Comparison of ENCODE assay signal across 10 cellular contexts in genomic region chr3:141405581-141405980, GRCh38. TPM values are rescaled to one million over a fixed set of nuclear protein-coding genes. Genes with fewer than 3 reads are reported as not detected.
A peak's percentile ranks its signal among the peaks of the same experiment; 100 is the strongest.
DNase-seq lines count a peak whose midpoint lies in the region; ATAC-seq and TF ChIP-seq lines count a peak whose summit lies in the region.
"Had no signal": no experiment of that assay in that cellular context is flagged by ENCODE, and none has a peak within 500 bp of the region (broad histone marks: within the 10 kb centered on the region; RNA-seq: fewer than 3 reads in every experiment).

No MANE protein-coding gene starts in this region.

- intact Hi-C loops in CD8-positive, alpha-beta T cell (cut with DNase I, micrococcal nuclease) = loop anchor here in 1 of 2 experiments (10.0 kb wide), 1 partner anchor 171 kb away; the partner anchor contains the start of gene PXYLP1
- intact Hi-C loops in IMR-90 (cut with micrococcal nuclease) = no loop called here
- intact Hi-C loops in dorsolateral prefrontal cortex (cut with DNase I) = no loop called here

- 8% methylated on average over 2 of the region's 4 CpGs; no CpG with 5 or more reads in 1 of the 2 experiments for WGBS in IMR-90 (ENCODE audit: extremely low coverage in 2 of 2, insufficient read length in 1 of 2), 2 experiments
- WGBS in suprapubic skin = 93% methylated on average over 4 of the region's 4 CpGs

- H3K4me2 ChIP-seq in IMR-90 (ENCODE audit: low read depth, low read length) = peak overlapping the region; percentile 9; the same call in 1 of the 2 replicates

- H2AFZ ChIP-seq in IMR-90 (replicated peaks; ENCODE audit: low read length, poor library complexity) = no peak overlapping the region

- H3K9me3 ChIP-seq in CD8-positive, alpha-beta T cell (ENCODE audit: low read length) = no peaks in the 10 kb centered on the region
- no peaks in the 10 kb centered on the region for H3K9me3 ChIP-seq in IMR-90 (ENCODE audit: control insufficient read depth, insufficient read depth, low read length)
- no peaks in the 10 kb centered on the region for H3K9me3 ChIP-seq in suprapubic skin

- POLR2A ChIA-PET in CD8-positive, alpha-beta T cell (lab: Charles Lee) = interaction anchor here (1.0 to 5.8 kb wide), 3 partner anchors 7 to 155 kb away, joined by 3 to 72 read pairs (median 4); no protein-coding TSS in a partner anchor
- POLR2A ChIA-PET in IMR-90 (lab: Charles Lee; ENCODE audit: unreplicated experiment) = interaction anchor here (0.7 kb wide), 1 partner anchor 45 kb away, joined by 3 read pairs; no protein-coding TSS in a partner anchor

- H2BK5ac ChIP-seq in IMR-90 (ENCODE audit: low read depth, low read length, poor library complexity, severe bottlenecking) = peak overlapping the region; percentile 99

- peak overlapping the region; percentile 99 for H2AK5ac ChIP-seq in IMR-90 (ENCODE audit: low read depth, low read length)

- H3K79me1 ChIP-seq in IMR-90 (ENCODE audit: low read depth in 1 of 2, low read length in 2 of 2) = peaks cover 50 to 68% of the 10 kb centered on the region in 2 experiments

- peak overlapping the region; percentile 99 for H3K23ac ChIP-seq in IMR-90 (ENCODE audit: low read depth, low read length)

- ATAC-seq in CD8-positive, alpha-beta T cell = no peak
- ATAC-seq in IMR-90 (ENCODE audit: low read depth) (peak; percentile 7; the same call in 1 of the 2 replicates), HG03571 (IDR thresholded peaks at IDR 0.05; ENCODE audit: unreplicated experiment) (no peak)
- no peak for ATAC-seq in stimulated activated naive B cell treated with anti-CD40 and anti-IgM and Interleukin-4, amounts not matched to agents 10 μg/mL and 1 μg/mL and 100 μg/mL, for 72 hours (replicated peaks)

- peak overlapping the region; percentile 100 for H3K18ac ChIP-seq in IMR-90 (ENCODE audit: low read depth, low read length)

- peak overlapping the region; percentile 99 for H3K4ac ChIP-seq in IMR-90 (ENCODE audit: low read depth, low read length)

- H3K36me3 ChIP-seq in CD8-positive, alpha-beta T cell (ENCODE audit: insufficient read depth, low read length) = peaks cover 10% of the 10 kb centered on the region
- H3K36me3 ChIP-seq in IMR-90 (ENCODE audit: control insufficient read depth, insufficient read depth, low read length) (peaks cover 38% of the 10 kb centered on the region), suprapubic skin (peaks cover 27% of the 10 kb centered on the region)

- TF ChIP-seq POLR2A in IMR-90 (IDR thresholded peaks at IDR 0.05; ENCODE audit: low read depth, low read length) (peak; percentile 32; the same call in 1 of the 2 replicates), suprapubic skin (IDR thresholded peaks at IDR 0.05) (no peak)

- H3K4me3 ChIP-seq in CD8-positive, alpha-beta T cell (ENCODE audit: low read depth, low read length) = no peak overlapping the region
- no peak overlapping the region for H3K4me3 ChIP-seq in IMR-90 (ENCODE audit: insufficient read depth, low read depth, low read length)
- no peak overlapping the region for H3K4me3 ChIP-seq in dorsolateral prefrontal cortex
- H3K4me3 ChIP-seq in suprapubic skin = no peak overlapping the region

- no peak overlapping the region for H2AK9ac ChIP-seq in IMR-90 (replicated peaks; ENCODE audit: low read depth, low read length, poor library complexity)

- no peak for DNase-seq in CD8-positive, alpha-beta T cell
- DNase-seq in IMR-90 (peak; percentile 73), dorsolateral prefrontal cortex (no peak), suprapubic skin (ENCODE audit: low spot score in 2 of 2) (no peak), NCI-H345 (lab: John Stamatoyannopoulos, UW) (no peak)
- DNase-seq in stimulated activated naive B cell treated with anti-CD40 and anti-IgM and Interleukin-4, amounts not matched to agents 10 μg/mL and 1 μg/mL and 100 μg/mL, for 72 hours = no peak
- DNase-seq: DND-41, NCI-H1436 had no signal

- peak overlapping the region; percentile 99 for H4K8ac ChIP-seq in IMR-90 (ENCODE audit: low read depth in 2 of 2, low read length in 2 of 2)

- dilution Hi-C loops in IMR-90 (cut with HindIII; ENCODE audit: low sequenced_read_pairs, unreplicated experiment) = no loop called here

- H3K14ac ChIP-seq in IMR-90 (replicated peaks; ENCODE audit: low read depth, low read length) = peak overlapping the region; percentile 99

- no peaks in the 10 kb centered on the region for H3K9me3 Mint-ChIP-seq in CD8-positive, alpha-beta T cell
- H3K9me3 Mint-ChIP-seq in nephron = no peaks in the 10 kb centered on the region
- H3K9me3 Mint-ChIP-seq in stimulated activated naive B cell treated with anti-CD40 and anti-IgM and Interleukin-4, amounts not matched to agents 10 μg/mL and 1 μg/mL and 100 μg/mL, for 72 hours = no peaks in the 10 kb centered on the region

- H2BK120ac ChIP-seq in IMR-90 (ENCODE audit: low read depth, low read length) = peak overlapping the region; percentile 98

- no peak overlapping the region for H3K4me3 Mint-ChIP-seq in CD8-positive, alpha-beta T cell
- H3K4me3 Mint-ChIP-seq in nephron = peak overlapping the region in 1 of 3 experiments; percentile 20
- peak overlapping the region in 1 of 2 donors; percentile 14 for H3K4me3 Mint-ChIP-seq in stimulated activated naive B cell treated with anti-CD40 and anti-IgM and Interleukin-4, amounts not matched to agents 10 μg/mL and 1 μg/mL and 100 μg/mL, for 72 hours

- in situ Hi-C loops in IMR-90 (cut with MboI; ENCODE audit: low sequenced_read_pairs) = no loop called here

- H3K9me1 ChIP-seq in IMR-90 (ENCODE audit: insufficient read depth, low read length) = peaks cover 24% of the 10 kb centered on the region

- no TSS peak for BruUV-seq in IMR-90 (replicated peaks; lab: Mats Ljungman, UMichigan)

- H3K27me3 Mint-ChIP-seq in CD8-positive, alpha-beta T cell (ENCODE audit: low read depth) = no peaks in the 10 kb centered on the region
- H3K27me3 Mint-ChIP-seq in nephron (ENCODE audit: low read depth) = no peaks in the 10 kb centered on the region
- H3K27me3 Mint-ChIP-seq in stimulated activated naive B cell treated with anti-CD40 and anti-IgM and Interleukin-4, amounts not matched to agents 10 μg/mL and 1 μg/mL and 100 μg/mL, for 72 hours = no peaks in the 10 kb centered on the region

- H3K9ac ChIP-seq in IMR-90 (ENCODE audit: low read depth, low read length) = peak overlapping the region; percentile 92; the same call in 1 of the 2 replicates

- H3K4me1 ChIP-seq in CD8-positive, alpha-beta T cell (ENCODE audit: insufficient read depth, low read length) = peaks cover 39% of the 10 kb centered on the region
- peaks cover 47% of the 10 kb centered on the region for H3K4me1 ChIP-seq in IMR-90 (ENCODE audit: control insufficient read depth, insufficient read depth, low read length)
- peaks cover 69% of the 10 kb centered on the region for H3K4me1 ChIP-seq in suprapubic skin

- peak overlapping the region; percentile 79; the same call in 2 of the 3 replicates for H2BK15ac ChIP-seq in IMR-90 (ENCODE audit: low read depth, low read length)

- peak overlapping the region; percentile 100 for H4K5ac ChIP-seq in IMR-90 (ENCODE audit: low read depth, low read length)

- H3K27ac Mint-ChIP-seq in CD8-positive, alpha-beta T cell = peak overlapping the region; percentile 6
- peak overlapping the region in 2 of 3 experiments; percentile 19 to 54 for H3K27ac Mint-ChIP-seq in nephron
- no peak overlapping the region for H3K27ac Mint-ChIP-seq in stimulated activated naive B cell treated with anti-CD40 and anti-IgM and Interleukin-4, amounts not matched to agents 10 μg/mL and 1 μg/mL and 100 μg/mL, for 72 hours

- no peaks in the 10 kb centered on the region for H4K20me1 ChIP-seq in IMR-90 (ENCODE audit: insufficient read depth, low read length)

- peaks cover 75% of the 10 kb centered on the region for H3K4me1 Mint-ChIP-seq in CD8-positive, alpha-beta T cell (ENCODE audit: low read depth)
- peaks cover 45% of the 10 kb centered on the region for H3K4me1 Mint-ChIP-seq in nephron
- peaks cover 27 to 34% of the 10 kb centered on the region in 2 donors for H3K4me1 Mint-ChIP-seq in stimulated activated naive B cell treated with anti-CD40 and anti-IgM and Interleukin-4, amounts not matched to agents 10 μg/mL and 1 μg/mL and 100 μg/mL, for 72 hours

- peaks cover 61% of the 10 kb centered on the region for H3K36me3 Mint-ChIP-seq in CD8-positive, alpha-beta T cell
- H3K36me3 Mint-ChIP-seq in nephron (ENCODE audit: low read depth) = peaks cover 50% of the 10 kb centered on the region
- H3K36me3 Mint-ChIP-seq in stimulated activated naive B cell treated with anti-CD40 and anti-IgM and Interleukin-4, amounts not matched to agents 10 μg/mL and 1 μg/mL and 100 μg/mL, for 72 hours = peaks cover 28 to 44% of the 10 kb centered on the region in 2 donors

- no peak for TF ChIP-seq RAD21 in IMR-90 (IDR thresholded peaks at IDR 0.05; ENCODE audit: low read length)

- peak overlapping the region; percentile 99 for H4K91ac ChIP-seq in IMR-90 (ENCODE audit: insufficient read depth, low read depth, low read length)

- no peak overlapping the region for H3K27ac ChIP-seq in CD8-positive, alpha-beta T cell (ENCODE audit: low read depth, low read length)
- H3K27ac ChIP-seq in IMR-90 (ENCODE audit: insufficient read depth, low read length) (peak overlapping the region; percentile 100), dorsolateral prefrontal cortex (peak overlapping the region in 40 of 59 donors; percentile 1 to 100 (median 49)), suprapubic skin (no peak overlapping the region)

- H3K56ac ChIP-seq in IMR-90 (ENCODE audit: extremely low read depth, insufficient read depth, low read length) = peak overlapping the region; percentile 97

- no peaks in the 10 kb centered on the region for H3K27me3 ChIP-seq in CD8-positive, alpha-beta T cell (ENCODE audit: insufficient read depth, low read length)
- H3K27me3 ChIP-seq in IMR-90 (ENCODE audit: control insufficient read depth, insufficient read depth, low read length) (no peaks in the 10 kb centered on the region), dorsolateral prefrontal cortex (no peaks in the 10 kb centered on the region), suprapubic skin (no peaks in the 10 kb centered on the region)

- TF ChIP-seq EP300 in suprapubic skin (IDR thresholded peaks at IDR 0.05) = no peak

- peak overlapping the region; percentile 99 for H2BK20ac ChIP-seq in IMR-90 (ENCODE audit: low read depth, low read length)

- CTCF ChIA-PET in CD8-positive, alpha-beta T cell (lab: Charles Lee) = interaction anchor here (1.1 to 5.3 kb wide), 6 partner anchors 10 to 93 kb away, joined by 3 to 30 read pairs (median 3); no protein-coding TSS in a partner anchor
- CTCF ChIA-PET in IMR-90 (lab: Yijun Ruan, JAX) = interaction anchor here (0.7 to 1.6 kb wide), 5 partner anchors 16 to 49 kb away, joined by 3 to 4 read pairs (median 3); no protein-coding TSS in a partner anchor

- TF ChIP-seq CTCF in CD8-positive, alpha-beta T cell (IDR thresholded peaks at IDR 0.05) = no peak
- TF ChIP-seq CTCF in IMR-90 (conservative IDR thresholded peaks at IDR 0.05; ENCODE audit: low read depth, low read length) (no peak), dorsolateral prefrontal cortex (IDR thresholded peaks at IDR 0.05 in 54 of 56, conservative IDR thresholded peaks at IDR 0.05 in 2 of 56; ENCODE audit: low read depth in 1 of 56, partially characterized antibody in 56 of 56) (no peak), nephron (IDR thresholded peaks at IDR 0.05; ENCODE audit: unreplicated experiment in 3 of 3) (no peak), suprapubic skin (IDR thresholded peaks at IDR 0.05) (no peak)

RNA-seq across cellular contexts. Expression of gene ZBTB38, which starts 37.3 kb away (rescaled TPM):
- 10 to 100 TPM; 22.7 to 24.3 TPM for total RNA-seq in CD8-positive, alpha-beta T cell
- total RNA-seq in IMR-90 (2012; rRNA removed) = 230 and 274 TPM in 2 replicates
- polyA plus RNA-seq in IMR-90 (2012; rRNA removed) = 44.9 and 45.1 TPM in 2 replicates
- polyA plus RNA-seq in IMR-90 (2012; cell fraction: cytosol; rRNA removed) = 15.3 and 16.3 TPM in 2 replicates
- 12.9 and 53.4 TPM in 2 replicates for polyA plus RNA-seq in IMR-90 (2012; cell fraction: nucleus; rRNA removed; ENCODE audit: low replicate concordance)
- 100 to 1,000 TPM; 101 to 187 (median 131) TPM for total RNA-seq in dorsolateral prefrontal cortex
- total RNA-seq in suprapubic skin = 100 to 1,000 TPM in 1 of 4 donors, 10 to 100 TPM in 3; 65.8 to 101 (median 85.9) TPM

Comparison
In these comparisons a context has a peak if more than half of its experiments do, and no peak if none do; other contexts are left out.
1. H3K27ac ChIP-seq: peak in IMR-90 (single experiment) and dorsolateral prefrontal cortex (40 of 59); none in CD8-positive, alpha-beta T cell (single experiment) and suprapubic skin (single experiment).